In the genomic region with DNA sequence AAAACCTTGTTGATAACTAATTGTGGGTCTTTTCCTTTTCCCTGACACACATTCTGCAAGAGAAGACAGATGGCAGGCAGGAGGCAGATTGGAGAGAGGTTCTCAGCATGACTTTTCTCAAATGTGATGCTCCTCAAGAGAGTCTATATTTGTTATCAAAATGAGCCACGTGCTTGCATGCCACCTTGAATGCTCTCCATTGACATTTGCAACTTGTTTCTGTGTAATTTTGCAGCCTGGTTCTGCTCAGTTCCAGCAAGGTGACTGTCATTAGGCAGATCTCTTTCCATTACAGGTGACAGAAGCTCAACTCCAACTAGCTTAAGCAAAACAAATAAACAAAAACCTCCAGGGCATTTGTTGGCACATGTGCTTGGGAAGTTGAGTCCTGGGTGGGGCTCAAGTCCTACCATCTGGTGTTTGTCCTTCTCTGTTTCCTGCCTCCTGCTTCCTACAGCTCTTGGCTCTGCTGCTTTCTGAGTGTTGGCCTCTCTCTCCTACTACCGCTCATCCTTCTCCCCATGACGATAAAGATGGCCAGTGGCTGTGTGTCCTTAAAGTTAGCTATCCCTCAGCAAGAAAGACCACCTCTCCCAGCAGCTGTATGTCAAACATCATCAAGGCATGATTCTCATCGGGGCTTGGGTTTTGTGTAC, we compare ENCODE assay signal across 12 cellular contexts. TPM values are rescaled to one million over a fixed set of nuclear protein-coding genes. Genes with fewer than 3 reads are reported as not detected.
A peak's percentile ranks its signal among the peaks of the same experiment; 100 is the strongest.
DNase-seq lines count a peak whose midpoint lies in the region; ATAC-seq and TF ChIP-seq lines count a peak whose summit lies in the region.
"Had no signal": no experiment of that assay in that cellular context is flagged by ENCODE, and none has a peak within 500 bp of the region (broad histone marks: within the 10 kb centered on the region; RNA-seq: fewer than 3 reads in every experiment).

No MANE protein-coding gene starts in this region.

- ATAC-seq in GM19351 (IDR thresholded peaks at IDR 0.05; ENCODE audit: unreplicated experiment), result no peak
- ATAC-seq in HG02870 (IDR thresholded peaks at IDR 0.05; ENCODE audit: unreplicated experiment), result no peak

- H3K4me1 Mint-ChIP-seq in activated CD4-positive, alpha-beta T cell treated with anti-CD3 and anti-CD28 coated beads, Interleukin-2, amount 10 ng/mL, durations not matched to agents 24 days and 14 days, result peaks cover 29% of the 10 kb centered on the region
- peaks cover 26% of the 10 kb centered on the region for H3K4me1 Mint-ChIP-seq in activated CD4-positive, alpha-beta T cell treated with anti-CD3 and anti-CD28 coated beads, Interleukin-2, amount 10 ng/mL, durations not matched to agents 7 days and 5 days

- no peak for TF ChIP-seq POLR2A in transverse colon (IDR thresholded peaks at IDR 0.05)

- H3K27me3 Mint-ChIP-seq in activated CD4-positive, alpha-beta T cell treated with anti-CD3 and anti-CD28 coated beads, Interleukin-2, amount 10 ng/mL, durations not matched to agents 24 days and 14 days, result no peaks in the 10 kb centered on the region
- no peaks in the 10 kb centered on the region for H3K27me3 Mint-ChIP-seq in activated CD4-positive, alpha-beta T cell treated with anti-CD3 and anti-CD28 coated beads, Interleukin-2, amount 10 ng/mL, durations not matched to agents 7 days and 5 days

- WGBS in transverse colon (ENCODE audit: low coverage in 1 of 2), 2 donors, result 33 to 52% methylated on average over 1 to 4 of the region's 4 CpGs

- TF ChIP-seq CTCF in right atrium auricular region (IDR thresholded peaks at IDR 0.05), result no peak
- no peak for TF ChIP-seq CTCF in transverse colon (IDR thresholded peaks at IDR 0.05)
- TF ChIP-seq CTCF in GM13977 (IDR thresholded peaks at IDR 0.05; ENCODE audit: extremely low read depth, insufficient read depth, missing control alignments), result no peak

- H3K4me3 ChIP-seq in right atrium auricular region (no peak overlapping the region), transverse colon (no peak overlapping the region)
- H3K4me3 ChIP-seq: PC-9 had no signal

- H3K9me3 ChIP-seq in right atrium auricular region (no peaks in the 10 kb centered on the region), transverse colon (no peaks in the 10 kb centered on the region)

- no peaks in the 10 kb centered on the region for H3K36me3 ChIP-seq in right atrium auricular region
- no peaks in the 10 kb centered on the region for H3K36me3 ChIP-seq in transverse colon

- peaks cover 0 to 48% of the 10 kb centered on the region in 2 donors for H3K4me1 ChIP-seq in right atrium auricular region
- peaks cover 0 to 13% (median 3%) of the 10 kb centered on the region in 4 donors for H3K4me1 ChIP-seq in transverse colon

- H3K27me3 ChIP-seq in right atrium auricular region, result no peaks in the 10 kb centered on the region
- no peaks in the 10 kb centered on the region for H3K27me3 ChIP-seq in transverse colon

- intact Hi-C loops in activated CD4-positive, alpha-beta T cell treated with anti-CD3 and anti-CD28 coated beads, Interleukin-2, amount 10 ng/mL, durations not matched to agents 24 days and 14 days (cut with micrococcal nuclease), result no loop called here
- intact Hi-C loops in transverse colon (cut with DNase I; ENCODE audit: low total_unique reads), result no loop called here

- H3K27ac Mint-ChIP-seq in activated CD4-positive, alpha-beta T cell treated with anti-CD3 and anti-CD28 coated beads, Interleukin-2, amount 10 ng/mL, durations not matched to agents 24 days and 14 days, result peak overlapping the region; percentile 29
- no peak overlapping the region for H3K27ac Mint-ChIP-seq in activated CD4-positive, alpha-beta T cell treated with anti-CD3 and anti-CD28 coated beads, Interleukin-2, amount 10 ng/mL, durations not matched to agents 7 days and 5 days

- CTCF ChIA-PET in activated CD4-positive, alpha-beta T cell treated with anti-CD3 and anti-CD28 coated beads, Interleukin-2, amount 10 ng/mL, durations not matched to agents 7 days and 5 days (lab: Charles Lee), result interaction anchor here (0.9 to 1.7 kb wide), 4 partner anchors 10 to 52 kb away, joined by 4 to 6 read pairs (median 4); no protein-coding TSS in a partner anchor

- in situ Hi-C loops in transverse colon (cut with MboI; ENCODE audit: low pct_ligation_motif_present in 1 of 4, low pct_unique_long_range_greater_than_20kb in 1 of 4, low sequenced_read_pairs in 3 of 4), result no loop called here
- in situ Hi-C loops in GM13977 (cut with MboI; ENCODE audit: low pct_unique_long_range_greater_than_20kb, low sequenced_read_pairs, unreplicated experiment), result no loop called here

- no peak overlapping the region for H3K4me3 Mint-ChIP-seq in activated CD4-positive, alpha-beta T cell treated with anti-CD3 and anti-CD28 coated beads, Interleukin-2, amount 10 ng/mL, durations not matched to agents 24 days and 14 days
- no peak overlapping the region for H3K4me3 Mint-ChIP-seq in activated CD4-positive, alpha-beta T cell treated with anti-CD3 and anti-CD28 coated beads, Interleukin-2, amount 10 ng/mL, durations not matched to agents 7 days and 5 days

- H3K36me3 Mint-ChIP-seq in activated CD4-positive, alpha-beta T cell treated with anti-CD3 and anti-CD28 coated beads, Interleukin-2, amount 10 ng/mL, durations not matched to agents 24 days and 14 days (ENCODE audit: low read depth), result peaks cover 22% of the 10 kb centered on the region
- peaks cover 9% of the 10 kb centered on the region for H3K36me3 Mint-ChIP-seq in activated CD4-positive, alpha-beta T cell treated with anti-CD3 and anti-CD28 coated beads, Interleukin-2, amount 10 ng/mL, durations not matched to agents 7 days and 5 days (ENCODE audit: low read depth)

- no peak for TF ChIP-seq EP300 in transverse colon (IDR thresholded peaks at IDR 0.05; ENCODE audit: low read depth)

- DNase-seq in activated CD4-positive, alpha-beta T cell treated with anti-CD3 and anti-CD28 coated beads, Interleukin-2, amount 10 ng/mL, durations not matched to agents 24 days and 14 days, result peak; percentile 54
- no peak for DNase-seq in activated CD4-positive, alpha-beta T cell treated with anti-CD3 and anti-CD28 coated beads, Interleukin-2, amount 10 ng/mL, durations not matched to agents 7 days and 5 days
- peak; percentile 92 for DNase-seq in cerebellar cortex (ENCODE audit: low spot score)
- DNase-seq in right atrium auricular region (ENCODE audit: low spot score), result no peak
- no peak for DNase-seq in transverse colon
- no peak for DNase-seq in GM13977 (ENCODE audit: low spot score)
- DNase-seq: amniotic stem cell; NCI-H1436; PC-9; stimulated activated CD4-positive, alpha-beta T cell treated with anti-CD3 and anti-CD28 coated beads, Interleukin-15, amount 100 ng/mL, for 24 hours had no signal

- POLR2A ChIA-PET in activated CD4-positive, alpha-beta T cell treated with anti-CD3 and anti-CD28 coated beads, Interleukin-2, amount 10 ng/mL, durations not matched to agents 7 days and 5 days (lab: Charles Lee), result no interaction called here

- H3K9me3 Mint-ChIP-seq in activated CD4-positive, alpha-beta T cell treated with anti-CD3 and anti-CD28 coated beads, Interleukin-2, amount 10 ng/mL, durations not matched to agents 24 days and 14 days, result no peaks in the 10 kb centered on the region
- no peaks in the 10 kb centered on the region for H3K9me3 Mint-ChIP-seq in activated CD4-positive, alpha-beta T cell treated with anti-CD3 and anti-CD28 coated beads, Interleukin-2, amount 10 ng/mL, durations not matched to agents 7 days and 5 days

- H3K27ac ChIP-seq in right atrium auricular region (peak overlapping the region; percentile 29 to 46), transverse colon (peak overlapping the region; percentile 10 to 31 (median 20))
- H3K27ac ChIP-seq: PC-9 had no signal

RNA-seq across cellular contexts. Expression of gene GRK5, which starts 56.7 kb away (rescaled TPM):
- total RNA-seq in activated CD4-positive, alpha-beta T cell treated with anti-CD3 and anti-CD28 coated beads, Interleukin-2, amount 10 ng/mL, durations not matched to agents 24 days and 14 days, result 25.6 and 27.3 TPM in 2 replicates
- total RNA-seq in activated CD4-positive, alpha-beta T cell treated with anti-CD3 and anti-CD28 coated beads, Interleukin-2, amount 10 ng/mL, durations not matched to agents 7 days and 5 days, result 10 to 100 TPM; 26.0 to 27.5 TPM
- total RNA-seq in right atrium auricular region, result 10 to 100 TPM; 19.2 to 53.8 TPM
- total RNA-seq in transverse colon, result 100 to 1,000 TPM in 1 of 4 donors, 10 to 100 TPM in 1, 1 to 10 TPM in 2; 6.0 to 111 (median 9.5) TPM

Comparison
In these comparisons a context has a peak if more than half of its experiments do, and no peak if none do; other contexts are left out.
1. DNase-seq: peak in activated CD4-positive, alpha-beta T cell treated with anti-CD3 and anti-CD28 coated beads, Interleukin-2, amount 10 ng/mL, durations not matched to agents 24 days and 14 days (single experiment) and cerebellar cortex (single experiment); none in activated CD4-positive, alpha-beta T cell treated with anti-CD3 and anti-CD28 coated beads, Interleukin-2, amount 10 ng/mL, durations not matched to agents 7 days and 5 days (single experiment), right atrium auricular region (single experiment), transverse colon (single experiment) and GM13977 (single experiment).